Comparison of ENCODE assay signal across 10 cellular contexts in genomic region chr22:30425327-30425615, GRCh38. TPM values are rescaled to one million over a fixed set of nuclear protein-coding genes. Genes with fewer than 3 reads are reported as not detected.
DNase-seq lines count a peak whose midpoint lies in the region; ATAC-seq and TF ChIP-seq lines count a peak whose summit lies in the region.
"Had no signal": no experiment of that assay in that cellular context is flagged by ENCODE, and none has a peak within 500 bp of the region (broad histone marks: within the 10 kb centered on the region; RNA-seq: fewer than 3 reads in every experiment).

No MANE protein-coding gene starts in this region.

- no peak for ATAC-seq in psoas muscle
- ATAC-seq in HG02840 (IDR thresholded peaks at IDR 0.05; ENCODE audit: low FRiP score, unreplicated experiment) = no peak

- no peak for TF ChIP-seq CTCF in fibroblast of pulmonary artery (IDR thresholded peaks at IDR 0.05; ENCODE audit: low read length, missing control alignments)
- no peak for TF ChIP-seq CTCF in psoas muscle (IDR thresholded peaks at IDR 0.05)

- peaks cover 9% of the 10 kb centered on the region; the same call in 1 of the 2 replicates for H3K36me3 ChIP-seq in SK-N-MC (ENCODE audit: insufficient read depth, low read length)
- peaks cover 0 to 13% of the 10 kb centered on the region in 2 donors for H3K36me3 ChIP-seq in psoas muscle (ENCODE audit: insufficient read depth in 1 of 2, low read depth in 1 of 2)

- DNase-seq in SK-N-MC (ENCODE audit: low read depth, low spot score) (no peak), fibroblast of pulmonary artery (ENCODE audit: low read depth) (no peak), psoas muscle (no peak), dermis blood vessel endothelial cell (no peak), NCI-H1436 treated with DMSO at 0.1 percent for 48 hours (lab: John Stamatoyannopoulos, UW) (no peak)
- no peak for DNase-seq in stimulated activated CD4-positive, alpha-beta T cell treated with anti-CD3 and anti-CD28 coated beads, Interleukin-4, amount 100 ng/mL, for 1 hour
- DNase-seq: T1000 had no signal

- H3K9ac ChIP-seq in SK-N-MC (ENCODE audit: insufficient read length) = peak overlapping the region; percentile 85

- H3K27ac ChIP-seq in SK-N-MC (no peak overlapping the region), psoas muscle (peak overlapping the region; percentile 72)

- peak overlapping the region; percentile 76 for H3K4me3 ChIP-seq in GM08714 (ENCODE audit: low read length)
- H3K4me3 ChIP-seq in SK-N-MC = peak overlapping the region; percentile 85
- H3K4me3 ChIP-seq in fibroblast of pulmonary artery (replicated peaks; ENCODE audit: low read depth, low read length) = peak overlapping the region; percentile 66
- peak overlapping the region; percentile 83 for H3K4me3 ChIP-seq in psoas muscle

- no peaks in the 10 kb centered on the region for H3K27me3 ChIP-seq in psoas muscle (ENCODE audit: insufficient read depth in 3 of 3, low read length in 2 of 3)

- intact Hi-C loops in psoas muscle (cut with DNase I) = loop anchor here (5.0 to 10.0 kb wide), 3 partner anchors 33 to 180 kb away; partner anchors contain the start of genes CCDC157 (in 1 of the 2), SF3A1 (in 1 of the 2) and TCN2 (in 1 of the 2)

- H3K4me1 ChIP-seq in psoas muscle = peaks cover 24% of the 10 kb centered on the region

- H3K9me3 ChIP-seq in SK-N-MC (ENCODE audit: low read depth, low read length) = no peaks in the 10 kb centered on the region
- no peaks in the 10 kb centered on the region for H3K9me3 ChIP-seq in psoas muscle

- 4 to 7% (median 6%) methylated on average over 9 of the region's 9 CpGs for WGBS in psoas muscle, 3 donors

RNA-seq across cellular contexts. Expression of gene MTFP1, which starts 0.3 kb away (rescaled TPM):
- total RNA-seq in psoas muscle (10 to 100 TPM in 3 of 4 donors, 1 to 10 TPM in 1; 4.3 to 68.7 (median 17.7) TPM), dermis blood vessel endothelial cell (31.7 and 36.8 TPM in 2 replicates)
- polyA plus RNA-seq in psoas muscle = 100 to 1,000 TPM in 1 of 3 donors, 10 to 100 TPM in 2; 50.8 to 156 (median 71.3) TPM

RNA-seq across cellular contexts. Expression of gene SEC14L2, which starts 28.5 kb away (rescaled TPM):
- total RNA-seq in psoas muscle (1 to 10 TPM; 1.3 to 2.9 (median 2.1) TPM), dermis blood vessel endothelial cell (16.2 and 17.0 TPM in 2 replicates)
- 10 to 100 TPM in 1 of 3 donors, 1 to 10 TPM in 1, under 1 TPM in 1; 0.38 to 75.0 (median 1.3) TPM for polyA plus RNA-seq in psoas muscle

RNA-seq across cellular contexts. Expression of gene RNF215, which starts 38.1 kb away (rescaled TPM):
- total RNA-seq in psoas muscle = 1 to 10 TPM; 5.7 to 9.8 (median 8.2) TPM
- polyA plus RNA-seq in psoas muscle = 10 to 100 TPM in 1 of 3 donors, 1 to 10 TPM in 2; 6.1 to 13.8 (median 8.8) TPM
- 15.1 and 29.3 TPM in 2 replicates for total RNA-seq in dermis blood vessel endothelial cell

RNA-seq across cellular contexts. Expression of gene SEC14L3, which starts 46.5 kb away (rescaled TPM):
- not detected for total RNA-seq in psoas muscle
- polyA plus RNA-seq in psoas muscle = under 1 TPM in 1 of 3 donors, not detected in 2; 0.04 TPM
- not detected in 2 replicates for total RNA-seq in dermis blood vessel endothelial cell
- total RNA-seq: renal cortical epithelial cell had no signal
